14 cellular contexts compared by ENCODE assay signal in the genomic region with DNA sequence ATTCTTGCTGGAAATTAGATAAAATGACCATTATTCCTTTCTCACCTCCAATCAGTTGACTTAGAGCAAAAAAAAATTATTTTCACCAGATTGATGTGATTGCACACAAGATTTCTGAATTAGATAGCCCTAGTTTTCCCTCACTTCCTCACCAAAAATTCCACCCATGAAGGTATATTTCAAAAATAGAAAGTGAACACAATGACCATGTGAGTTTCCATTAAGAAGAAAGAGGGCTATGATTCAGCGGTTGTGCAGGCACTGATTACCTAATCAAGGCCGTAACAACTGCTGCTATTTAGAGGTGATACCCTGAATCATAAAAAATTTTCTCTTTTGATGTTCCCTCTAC. TPM values are rescaled to one million over a fixed set of nuclear protein-coding genes. Genes with fewer than 3 reads are reported as not detected.
DNase-seq lines count a peak whose midpoint lies in the region; ATAC-seq and TF ChIP-seq lines count a peak whose summit lies in the region.
"Had no signal": no experiment of that assay in that cellular context is flagged by ENCODE, and none has a peak within 500 bp of the region (broad histone marks: within the 10 kb centered on the region; RNA-seq: fewer than 3 reads in every experiment).

No MANE protein-coding gene starts in this region.

- ATAC-seq in left ventricle myocardium superior (peak; percentile 88), thoracic aorta (ENCODE audit: insufficient number of reproducible peaks, low FRiP score, low read depth) (peak; percentile 86), GM18861 (IDR thresholded peaks at IDR 0.05; ENCODE audit: unreplicated experiment) (no peak), GM19351 (IDR thresholded peaks at IDR 0.05; ENCODE audit: unreplicated experiment) (no peak)
- ATAC-seq: Panc1 had no signal

- DNase-seq in DMS 273 (lab: John Stamatoyannopoulos, UW; ENCODE audit: unreplicated experiment) (peak; percentile 8), DMS 273 treated with DMSO at 0.1 percent for 48 hours (lab: John Stamatoyannopoulos, UW) (no peak), ascending aorta (ENCODE audit: low spot score in 2 of 2) (no peak), left ventricle myocardium superior (no peak), thoracic aorta (ENCODE audit: low spot score) (no peak), ecto neural progenitor cell (ENCODE audit: low spot score) (no peak)
- DNase-seq: activated CD8-positive, alpha-beta memory T cell treated with anti-CD3 and anti-CD28 coated beads, Interleukin-2, amount 50 U/mL, for 4 hours; Caco-2; KBM-7; sigmoid colon had no signal

- H3K27ac ChIP-seq in ascending aorta (peak overlapping the region; percentile 80 to 82), thoracic aorta (peak overlapping the region; percentile 69 to 77)
- H3K27ac ChIP-seq: 22Rv1 had no signal

- intact Hi-C loops in ascending aorta (cut with DNase I) (loop anchor here (2.0 kb wide), 1 partner anchor 19 kb away; the partner anchor contains the start of gene RALGAPA2), left ventricle myocardium superior (cut with micrococcal nuclease) (no loop called here)

- H3K4me3 ChIP-seq in ascending aorta (no peak overlapping the region), thoracic aorta (peak overlapping the region; percentile 1)
- H3K4me3 ChIP-seq: sigmoid colon had no signal

- H3K27me3 ChIP-seq in ascending aorta, result no peaks in the 10 kb centered on the region
- no peaks in the 10 kb centered on the region for H3K27me3 ChIP-seq in thoracic aorta (replicated peaks; ENCODE audit: insufficient read depth)
- H3K27me3 ChIP-seq: sigmoid colon had no signal

- H3K4me1 ChIP-seq in ascending aorta, result peaks cover 6 to 14% of the 10 kb centered on the region in 2 donors
- H3K4me1 ChIP-seq in thoracic aorta (ENCODE audit: control insufficient read depth in 1 of 2, low read depth in 2 of 2), result peaks cover 16 to 31% of the 10 kb centered on the region in 2 donors
- H3K4me1 ChIP-seq: Caco-2, sigmoid colon had no signal

- no peaks in the 10 kb centered on the region for H3K9me3 ChIP-seq in ascending aorta
- no peaks in the 10 kb centered on the region for H3K9me3 ChIP-seq in thoracic aorta
- H3K9me3 ChIP-seq: Caco-2, sigmoid colon had no signal

- no peaks in the 10 kb centered on the region for H3K36me3 ChIP-seq in ascending aorta
- H3K36me3 ChIP-seq in thoracic aorta, result no peaks in the 10 kb centered on the region
- H3K36me3 ChIP-seq: sigmoid colon had no signal

- TF ChIP-seq CTCF in ascending aorta (IDR thresholded peaks at IDR 0.05), result no peak
- TF ChIP-seq CTCF in thoracic aorta (IDR thresholded peaks at IDR 0.05), result no peak

RNA-seq across cellular contexts. Expression of gene RALGAPA2, which starts 19.5 kb away (rescaled TPM):
- total RNA-seq in ascending aorta, result 68.9 TPM
- 18.9 TPM for total RNA-seq in left ventricle myocardium superior
- 10 to 100 TPM; 20.3 to 48.3 TPM for total RNA-seq in thoracic aorta

Comparison
In these comparisons a context has a peak if more than half of its experiments do, and no peak if none do; other contexts are left out.
1. ATAC-seq: peak in left ventricle myocardium superior (single experiment) and thoracic aorta (single experiment); none in GM18861 (single experiment) and GM19351 (single experiment).